In the genomic region with DNA sequence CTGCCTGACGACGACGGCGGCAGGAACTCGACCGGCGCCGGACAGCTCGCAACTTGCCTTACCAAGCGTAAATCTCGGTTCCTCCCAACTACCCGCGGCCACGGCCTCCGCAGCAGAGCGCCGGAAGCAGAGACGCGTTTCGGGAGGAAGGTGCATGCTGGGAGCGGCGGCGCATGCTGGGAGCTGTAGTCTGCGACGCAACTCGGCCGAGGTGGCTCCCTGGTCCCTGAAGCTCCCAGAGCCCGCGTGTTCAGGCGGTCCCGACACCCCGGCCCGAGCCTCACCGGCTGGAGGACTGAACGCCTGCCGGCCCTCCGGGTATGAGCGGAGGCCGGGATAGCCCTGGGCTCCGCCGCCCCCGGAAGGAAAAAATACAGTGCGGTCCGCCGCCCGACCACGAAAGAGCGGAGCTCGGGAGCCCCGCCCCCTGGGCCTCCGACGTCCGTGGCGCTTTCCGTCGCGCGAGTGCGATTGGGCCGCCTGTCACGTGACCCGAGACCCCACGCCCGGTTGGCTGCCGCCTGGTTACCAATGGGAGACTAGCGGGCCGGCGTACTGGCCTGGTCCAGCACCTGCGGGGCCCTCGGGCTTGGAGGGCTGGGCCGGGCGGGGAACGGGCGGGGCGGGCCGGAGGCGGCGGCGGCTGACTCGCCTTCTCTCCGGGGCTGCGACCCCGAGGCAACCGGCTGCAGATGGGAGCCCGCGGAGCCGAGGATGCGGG, we compare ENCODE assay signal across 8 cellular contexts. TPM values are rescaled to one million over a fixed set of nuclear protein-coding genes. Genes with fewer than 3 reads are reported as not detected.
DNase-seq lines count a peak whose midpoint lies in the region; ATAC-seq, FAIRE-seq and TF ChIP-seq lines count a peak whose summit lies in the region.

A gene with protein sequence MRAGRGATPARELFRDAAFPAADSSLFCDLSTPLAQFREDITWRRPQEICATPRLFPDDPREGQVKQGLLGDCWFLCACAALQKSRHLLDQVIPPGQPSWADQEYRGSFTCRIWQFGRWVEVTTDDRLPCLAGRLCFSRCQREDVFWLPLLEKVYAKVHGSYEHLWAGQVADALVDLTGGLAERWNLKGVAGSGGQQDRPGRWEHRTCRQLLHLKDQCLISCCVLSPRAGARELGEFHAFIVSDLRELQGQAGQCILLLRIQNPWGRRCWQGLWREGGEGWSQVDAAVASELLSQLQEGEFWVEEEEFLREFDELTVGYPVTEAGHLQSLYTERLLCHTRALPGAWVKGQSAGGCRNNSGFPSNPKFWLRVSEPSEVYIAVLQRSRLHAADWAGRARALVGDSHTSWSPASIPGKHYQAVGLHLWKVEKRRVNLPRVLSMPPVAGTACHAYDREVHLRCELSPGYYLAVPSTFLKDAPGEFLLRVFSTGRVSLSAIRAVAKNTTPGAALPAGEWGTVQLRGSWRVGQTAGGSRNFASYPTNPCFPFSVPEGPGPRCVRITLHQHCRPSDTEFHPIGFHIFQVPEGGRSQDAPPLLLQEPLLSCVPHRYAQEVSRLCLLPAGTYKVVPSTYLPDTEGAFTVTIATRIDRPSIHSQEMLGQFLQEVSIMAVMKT (plus strand): TSS at position 537 of the 721 bp plus-strand sequence. CDS start 178 bp downstream, at position 715.

- H2AFZ ChIP-seq in OCI-LY7 (ENCODE audit: low read length), result peak within 1 kb of the TSS; percentile 20; the same call in 1 of the 2 replicates

- H3K79me2 ChIP-seq in OCI-LY7 (ENCODE audit: insufficient read depth, low read depth, low read length), result peaks cover 51% of the 10 kb centered on the region

- peak within 1 kb of the TSS; percentile 94 for H3K4me2 ChIP-seq in OCI-LY7 (ENCODE audit: low read length)

- peaks cover 40% of the 10 kb centered on the region for H3K36me3 ChIP-seq in OCI-LY7 (ENCODE audit: insufficient read depth, low read length)
- H3K36me3 ChIP-seq in mucosa of descending colon (ENCODE audit: low read depth), result no peaks in the 10 kb centered on the region

- CTCF ChIA-PET in OCI-LY7 (lab: Charles Lee; ENCODE audit: unreplicated experiment), result interaction anchor here (2.3 kb wide), 1 partner anchor 20 kb away, joined by 13 read pairs; no protein-coding TSS in a partner anchor

- intact Hi-C loops in OCI-LY7 (cut with micrococcal nuclease; ENCODE audit: unreplicated experiment), result loop anchor here (2.0 to 10.0 kb wide), 3 partner anchors 34 to 1184 kb away; a partner anchor contains a TSS
- intact Hi-C loops in mucosa of descending colon (cut with DNase I, micrococcal nuclease), result no loop called here

- FAIRE-seq in D721Med (lab: Jason Lieb, UNC), result no peak

- H3K9me2 ChIP-seq in OCI-LY7 (ENCODE audit: insufficient read depth, low read length), result no peaks in the 10 kb centered on the region

- H3K4me1 ChIP-seq in OCI-LY7 (ENCODE audit: insufficient read depth, low read length, poor library complexity, severe bottlenecking) (peaks cover 51% of the 10 kb centered on the region), mucosa of descending colon (ENCODE audit: low read depth) (peaks cover 26% of the 10 kb centered on the region)

- no TSS peak for BruUV-seq in OCI-LY7 (replicated peaks; lab: Mats Ljungman, UMichigan)

- H4K20me1 ChIP-seq in OCI-LY7 (ENCODE audit: insufficient read depth, low read length), result peaks cover 10% of the 10 kb centered on the region; the same call in 1 of the 2 replicates

- ATAC-seq in GM21526 (IDR thresholded peaks at IDR 0.05; ENCODE audit: low FRiP score, unreplicated experiment), result peak; percentile 55
- peak; percentile 95 for ATAC-seq in mucosa of descending colon

- H3K27ac ChIP-seq in OCI-LY7 (ENCODE audit: low read depth, low read length, poor library complexity, severe bottlenecking), result peak within 1 kb of the TSS; percentile 98

- H3K9me3 ChIP-seq in OCI-LY7 (ENCODE audit: low read length) (no peaks in the 10 kb centered on the region), mucosa of descending colon (no peaks in the 10 kb centered on the region)

- POLR2A ChIA-PET in OCI-LY7 (lab: Charles Lee), result interaction anchor here (0.7 to 4.4 kb wide), 7 partner anchors 9 to 35 kb away, joined by 3 to 59 read pairs (median 4); a partner anchor contains a TSS

- H3K4me3 ChIP-seq in OCI-LY7 (ENCODE audit: low read depth, low read length, poor library complexity, severe bottlenecking), result peak within 1 kb of the TSS; percentile 96
- H3K4me3 ChIP-seq in epithelial cell of esophagus (ENCODE audit: low read length), result peak within 1 kb of the TSS; percentile 98
- peak within 1 kb of the TSS; percentile 86 for H3K4me3 ChIP-seq in mucosa of descending colon

- no peak for TF ChIP-seq CTCF in D721Med (IDR thresholded peaks at IDR 0.05; ENCODE audit: insufficient read depth, missing control alignments)
- TF ChIP-seq CTCF in OCI-LY7 (conservative IDR thresholded peaks at IDR 0.05; ENCODE audit: low read length), result no peak
- no peak for TF ChIP-seq CTCF in epithelial cell of esophagus (IDR thresholded peaks at IDR 0.05; ENCODE audit: insufficient read depth, low read depth, low read length, missing control alignments)
- TF ChIP-seq CTCF in mucosa of descending colon (IDR thresholded peaks at IDR 0.05), result no peak

- DNase-seq in D721Med (ENCODE audit: insufficient read length, low spot score), result peak; percentile 90
- peak; percentile 97 for DNase-seq in HuH-7.5 (ENCODE audit: low spot score)
- peak; percentile 97 for DNase-seq in OCI-LY7 (ENCODE audit: low spot score)
- DNase-seq in activated T-cell treated with anti-CD3 and anti-CD28 coated beads for 1 hour (ENCODE audit: low read depth), result peak; percentile 92
- peak; percentile 97 for DNase-seq in epithelial cell of esophagus (ENCODE audit: low read depth)
- DNase-seq in mucosa of descending colon, result peak; percentile 98 to 99 (median 98)
- peak; percentile 95 for DNase-seq in stimulated activated CD8-positive, alpha-beta memory T cell treated with anti-CD3 and anti-CD28 coated beads, Interleukin-4, amount 100 ng/mL, for 24 hours (ENCODE audit: low read depth)

RNA-seq across cellular contexts. Expression of the gene that starts here (rescaled TPM):
- 54.1 and 78.1 TPM in 2 replicates for total RNA-seq in OCI-LY7 (2014; rRNA removed; shearing (Covaris generic))
- total RNA-seq in OCI-LY7 (2022), result 67.3 and 70.6 TPM in 2 replicates
- 10 to 100 TPM; 34.0 to 55.5 (median 40.4) TPM for total RNA-seq in mucosa of descending colon

Comparison
In these comparisons a context has a peak if more than half of its experiments do, and no peak if none do; other contexts are left out.
1. Peak in every context shown above with its lines: DNase-seq, ATAC-seq, H3K4me3 ChIP-seq and H3K27ac ChIP-seq.